ENCODE assay signal across 28 cellular contexts in genomic region chr5:104326966-104327365, GRCh38.
"Had no signal": no experiment of that assay in that cellular context is flagged by ENCODE, and none has a peak within 500 bp of the region (broad histone marks: within the 10 kb centered on the region; RNA-seq: fewer than 3 reads in every experiment).

No MANE protein-coding gene starts in this region.

- H3K27me3 ChIP-seq: ascending aorta, breast epithelium, cardiac muscle cell, gastrocnemius medialis, heart left ventricle had no signal

- H3K36me3 ChIP-seq: ascending aorta, breast epithelium, cardiac muscle cell, gastrocnemius medialis, heart left ventricle, WERI-Rb-1 had no signal

- H3K27ac ChIP-seq: ascending aorta, breast epithelium, cardiac muscle cell, gastrocnemius medialis, heart left ventricle, WERI-Rb-1 had no signal

- H3K4me3 ChIP-seq: ascending aorta, breast epithelium, cardiac muscle cell, gastrocnemius medialis, heart left ventricle had no signal

- H3K4me1 ChIP-seq: ascending aorta, breast epithelium, gastrocnemius medialis, heart left ventricle had no signal

- ATAC-seq: activated CD4-positive, CD25-positive, alpha-beta regulatory T cell treated with anti-CD3 and anti-CD28 coated beads, Interleukin-2, amount 50 U/mL, for 24 hours; activated CD8-positive, alpha-beta T cell treated with anti-CD3 and anti-CD28 coated beads for 36 hours; activated T-cell treated with anti-CD3 and anti-CD28 coated beads, Interleukin-2, amount 50 U/mL, for 4 hours; activated T-helper 17 cell treated with anti-CD3 and anti-CD28 coated beads, Interleukin-2, amount 50 U/mL, for 72 hours; esophagus mucosa; gastrocnemius medialis; heart left ventricle; T-helper 17 cell had no signal

- DNase-seq: activated B cell treated with CpG ODN at 0.5 μM for 24 hours; activated CD4-positive, alpha-beta T cell treated with anti-CD3 and anti-CD28 coated beads for 48 hours; activated CD4-positive, alpha-beta T cell treated with anti-CD3 and anti-CD28 coated beads, Interleukin-2, amount 50 U/mL, for 1 hour; activated CD4-positive, alpha-beta T cell treated with anti-CD3 and anti-CD28 coated beads, Interleukin-2, amount 50 U/mL, for 48 hours; activated CD8-positive, alpha-beta memory T cell treated with anti-CD3 and anti-CD28 coated beads for 24 hours; activated CD8-positive, alpha-beta T cell treated with anti-CD3 and anti-CD28 coated beads for 36 hours; activated effector memory CD4-positive, alpha-beta T cell treated with Interleukin-2 at 50 U/mL for 16 hours; activated gamma-delta T cell treated with Interleukin-2 at 50 U/mL for 16 hours; activated naive CD4-positive, alpha-beta T cell treated with Interleukin-2 at 50 U/mL for 16 hours; activated naive CD8-positive, alpha-beta T cell treated with anti-CD3 and anti-CD28 coated beads for 36 hours; activated T-cell treated with anti-CD3 and anti-CD28 coated beads, Interleukin-2, amount 50 U/mL, for 4 hours; central memory CD4-positive, alpha-beta T cell; cortex of kidney; effector CD8-positive, alpha-beta T cell; foreskin fibroblast; gastrocnemius medialis; glutamatergic neuron; heart left ventricle; T-helper 1 cell; T-helper 17 cell; T1000; WERI-Rb-1 had no signal

- H3K9me3 ChIP-seq: ascending aorta, breast epithelium, gastrocnemius medialis, heart left ventricle had no signal
